In the genomic region with DNA sequence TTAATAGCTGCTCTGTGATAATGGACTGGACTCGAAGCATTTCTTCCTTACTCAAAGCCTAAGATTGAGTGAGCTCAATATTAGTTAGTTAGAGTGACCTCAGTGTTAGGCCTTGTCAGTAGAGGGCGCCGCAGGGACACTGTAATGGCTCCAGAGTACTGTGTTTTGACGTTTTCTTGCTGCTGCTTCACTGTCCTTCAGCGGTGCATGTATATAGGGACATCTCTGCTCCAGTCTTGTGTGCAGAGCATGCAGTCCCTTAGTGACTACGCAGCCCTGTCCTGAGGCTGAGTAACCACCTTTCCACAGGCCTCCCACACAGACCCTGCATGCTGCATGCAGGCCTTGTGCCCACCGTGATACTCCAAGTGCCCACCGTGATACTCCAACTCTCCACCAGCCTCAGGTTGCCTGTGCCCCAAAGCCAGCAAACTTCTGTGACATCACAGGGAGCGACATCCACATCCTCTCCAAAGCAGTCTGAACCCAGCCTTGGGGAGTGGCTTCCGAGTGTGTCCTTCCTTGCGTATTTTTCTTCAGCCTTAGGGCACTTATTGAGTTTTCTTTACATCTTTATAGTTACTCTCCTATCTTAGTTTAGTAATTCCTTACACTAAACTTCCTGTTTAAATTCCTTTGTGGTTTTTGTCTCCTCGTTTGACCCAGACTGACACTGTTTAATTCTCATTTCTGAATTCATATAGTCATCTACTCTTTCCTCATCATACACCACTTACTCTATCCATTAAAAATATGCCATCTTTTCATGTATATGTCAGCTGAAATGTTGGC, we compare ENCODE assay signal across 8 cellular contexts.
A peak's percentile ranks its signal among the peaks of the same experiment; 100 is the strongest.
DNase-seq lines count a peak whose midpoint lies in the region; ATAC-seq and TF ChIP-seq lines count a peak whose summit lies in the region.

No MANE protein-coding gene starts in this region.

- H3K4me3 ChIP-seq in BE2C (ENCODE audit: low read depth, low read length): no peak overlapping the region
- H3K4me3 ChIP-seq in heart right ventricle: no peak overlapping the region

- H3K27ac ChIP-seq in heart right ventricle: no peak overlapping the region

- peaks cover 15% of the 10 kb centered on the region for H3K4me1 ChIP-seq in BE2C
- H3K4me1 ChIP-seq in heart right ventricle: peaks cover 0 to 36% (median 18%) of the 10 kb centered on the region in 9 donors

- intact Hi-C loops in heart right ventricle (cut with DNase I): loop anchor here in 1 of 10 donors (5.0 kb wide), 1 partner anchor 35 kb away; no protein-coding TSS in a partner anchor

- DNase-seq in BE2C (peak; percentile 91), LoVo (ENCODE audit: low spot score) (peak; percentile 59), RPMI7951 (ENCODE audit: low read depth) (peak; percentile 86), heart right ventricle (peak; percentile 54 to 65), retina (peak; percentile 54)
- peak; percentile 78 for DNase-seq in activated effector memory CD4-positive, alpha-beta T cell treated with anti-CD3 and anti-CD28 coated beads, Interleukin-2, amount 50 U/mL, for 16 hours

- TF ChIP-seq CTCF in BE2C (IDR thresholded peaks at IDR 0.05; ENCODE audit: low read depth, low read length) (peak; percentile 96), heart right ventricle (IDR thresholded peaks at IDR 0.05) (peak; percentile 31 to 75 (median 71))

- H3K9me3 ChIP-seq in BE2C (no peaks in the 10 kb centered on the region), heart right ventricle (peaks cover 0 to 7% (median 0%) of the 10 kb centered on the region in 11 donors)

- H3K27me3 ChIP-seq in BE2C (no peaks in the 10 kb centered on the region), heart right ventricle (no peaks in the 10 kb centered on the region)

- ATAC-seq in GM19395 (IDR thresholded peaks at IDR 0.05; ENCODE audit: unreplicated experiment) (peak; percentile 65), heart right ventricle (peak; percentile 49 to 91 (median 84)), GM18858 (IDR thresholded peaks at IDR 0.05; ENCODE audit: unreplicated experiment) (no peak)

- 62 to 68% methylated on average over 12 of the region's 12 CpGs for WGBS in heart right ventricle, 2 donors

- H3K36me3 ChIP-seq in BE2C (no peaks in the 10 kb centered on the region), heart right ventricle (no peaks in the 10 kb centered on the region)
